Comparison of ENCODE assay signal across 1 cellular context in the genomic region with DNA sequence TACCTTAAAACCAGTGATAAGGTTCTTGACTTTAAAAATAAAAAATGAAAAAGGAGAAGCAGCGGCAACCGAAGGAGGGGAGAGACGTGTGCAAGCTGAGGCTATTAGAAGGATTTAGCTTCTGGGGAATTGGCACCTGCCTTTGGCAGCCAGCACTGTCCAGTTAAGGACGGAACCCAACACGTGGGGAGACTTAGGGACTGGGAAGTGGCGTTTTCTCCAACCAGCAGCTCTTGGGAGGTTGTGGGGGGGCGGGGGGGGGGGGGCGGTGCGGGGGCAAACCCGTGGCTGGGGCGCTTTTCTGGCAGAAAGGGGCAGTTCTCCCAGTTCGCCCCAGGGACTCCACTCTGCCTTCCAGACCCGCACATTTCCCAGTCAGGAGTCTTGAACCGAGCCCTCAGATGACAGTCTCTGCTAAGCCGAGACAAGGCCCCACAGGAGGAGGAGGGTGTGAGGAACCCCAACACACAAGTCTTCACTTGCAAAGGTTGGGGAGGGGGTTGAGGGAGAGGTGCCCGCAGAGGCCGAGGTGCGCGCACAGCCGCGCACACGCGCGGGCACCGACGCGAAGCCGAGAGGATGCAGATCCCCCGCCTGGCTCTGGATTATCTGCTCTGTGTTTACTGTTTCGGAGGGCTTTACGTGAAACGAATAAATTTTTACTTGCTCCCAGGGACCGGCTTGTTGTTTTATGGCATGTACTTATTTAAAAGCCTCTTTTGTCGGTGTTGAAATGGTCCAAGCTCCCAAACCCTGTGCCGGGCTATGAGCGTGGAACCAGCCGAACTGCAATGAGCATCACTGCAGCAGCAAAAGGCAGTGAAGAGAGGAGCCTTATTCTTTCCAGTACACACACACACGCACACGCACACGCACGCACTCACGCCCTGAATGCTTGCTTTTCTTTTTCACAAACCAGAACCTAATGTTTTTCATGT.
TF ChIP-seq lines count a peak whose summit lies in the region.

No MANE protein-coding gene starts in this region.

TF ChIP-seq in HepG2, 621 proteins besides CTCF, POLR2A, EP300 and RAD21:
- TF ChIP-seq, protein P1, sequence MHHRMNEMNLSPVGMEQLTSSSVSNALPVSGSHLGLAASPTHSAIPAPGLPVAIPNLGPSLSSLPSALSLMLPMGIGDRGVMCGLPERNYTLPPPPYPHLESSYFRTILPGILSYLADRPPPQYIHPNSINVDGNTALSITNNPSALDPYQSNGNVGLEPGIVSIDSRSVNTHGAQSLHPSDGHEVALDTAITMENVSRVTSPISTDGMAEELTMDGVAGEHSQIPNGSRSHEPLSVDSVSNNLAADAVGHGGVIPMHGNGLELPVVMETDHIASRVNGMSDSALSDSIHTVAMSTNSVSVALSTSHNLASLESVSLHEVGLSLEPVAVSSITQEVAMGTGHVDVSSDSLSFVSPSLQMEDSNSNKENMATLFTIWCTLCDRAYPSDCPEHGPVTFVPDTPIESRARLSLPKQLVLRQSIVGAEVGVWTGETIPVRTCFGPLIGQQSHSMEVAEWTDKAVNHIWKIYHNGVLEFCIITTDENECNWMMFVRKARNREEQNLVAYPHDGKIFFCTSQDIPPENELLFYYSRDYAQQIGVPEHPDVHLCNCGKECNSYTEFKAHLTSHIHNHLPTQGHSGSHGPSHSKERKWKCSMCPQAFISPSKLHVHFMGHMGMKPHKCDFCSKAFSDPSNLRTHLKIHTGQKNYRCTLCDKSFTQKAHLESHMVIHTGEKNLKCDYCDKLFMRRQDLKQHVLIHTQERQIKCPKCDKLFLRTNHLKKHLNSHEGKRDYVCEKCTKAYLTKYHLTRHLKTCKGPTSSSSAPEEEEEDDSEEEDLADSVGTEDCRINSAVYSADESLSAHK (CRISPR knock-in tag; IDR thresholded peaks at IDR 0.05; ENCODE audit: borderline replicate concordance) = no peak
- TF ChIP-seq SETDB1 (CRISPR knock-in tag; IDR thresholded peaks at IDR 0.05; ENCODE audit: borderline replicate concordance) (no peak), ZNF83 (CRISPR knock-in tag; IDR thresholded peaks at IDR 0.05; ENCODE audit: borderline replicate concordance) (no peak), YEATS4 (CRISPR knock-in tag; IDR thresholded peaks at IDR 0.05; ENCODE audit: borderline replicate concordance) (no peak), ZNF761 (CRISPR knock-in tag; conservative IDR thresholded peaks at IDR 0.05) (no peak), NFIB (CRISPR knock-in tag; IDR thresholded peaks at IDR 0.05; ENCODE audit: borderline replicate concordance) (no peak), GFI1 (CRISPR knock-in tag; IDR thresholded peaks at IDR 0.05; ENCODE audit: borderline replicate concordance) (no peak), ATM (IDR thresholded peaks at IDR 0.05; ENCODE audit: borderline replicate concordance) (no peak), JUN (CRISPR knock-in tag; IDR thresholded peaks at IDR 0.05) (no peak), CHD4 (IDR thresholded peaks at IDR 0.05; ENCODE audit: borderline replicate concordance, low read length) (no peak), NCOR1 (IDR thresholded peaks at IDR 0.05; ENCODE audit: borderline replicate concordance, low read length) (no peak), KLF6 (CRISPR knock-in tag; IDR thresholded peaks at IDR 0.05) (no peak), ZNF180 (CRISPR knock-in tag; IDR thresholded peaks at IDR 0.05; ENCODE audit: borderline replicate concordance, low read depth) (no peak), CEBPB (IDR thresholded peaks at IDR 0.05; ENCODE audit: borderline replicate concordance, low read depth, low read length) (no peak)
- TF ChIP-seq, protein P2, sequence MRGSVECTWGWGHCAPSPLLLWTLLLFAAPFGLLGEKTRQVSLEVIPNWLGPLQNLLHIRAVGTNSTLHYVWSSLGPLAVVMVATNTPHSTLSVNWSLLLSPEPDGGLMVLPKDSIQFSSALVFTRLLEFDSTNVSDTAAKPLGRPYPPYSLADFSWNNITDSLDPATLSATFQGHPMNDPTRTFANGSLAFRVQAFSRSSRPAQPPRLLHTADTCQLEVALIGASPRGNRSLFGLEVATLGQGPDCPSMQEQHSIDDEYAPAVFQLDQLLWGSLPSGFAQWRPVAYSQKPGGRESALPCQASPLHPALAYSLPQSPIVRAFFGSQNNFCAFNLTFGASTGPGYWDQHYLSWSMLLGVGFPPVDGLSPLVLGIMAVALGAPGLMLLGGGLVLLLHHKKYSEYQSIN (CRISPR knock-in tag; IDR thresholded peaks at IDR 0.05; ENCODE audit: borderline replicate concordance) = no peak
- TF ChIP-seq, protein P3, sequence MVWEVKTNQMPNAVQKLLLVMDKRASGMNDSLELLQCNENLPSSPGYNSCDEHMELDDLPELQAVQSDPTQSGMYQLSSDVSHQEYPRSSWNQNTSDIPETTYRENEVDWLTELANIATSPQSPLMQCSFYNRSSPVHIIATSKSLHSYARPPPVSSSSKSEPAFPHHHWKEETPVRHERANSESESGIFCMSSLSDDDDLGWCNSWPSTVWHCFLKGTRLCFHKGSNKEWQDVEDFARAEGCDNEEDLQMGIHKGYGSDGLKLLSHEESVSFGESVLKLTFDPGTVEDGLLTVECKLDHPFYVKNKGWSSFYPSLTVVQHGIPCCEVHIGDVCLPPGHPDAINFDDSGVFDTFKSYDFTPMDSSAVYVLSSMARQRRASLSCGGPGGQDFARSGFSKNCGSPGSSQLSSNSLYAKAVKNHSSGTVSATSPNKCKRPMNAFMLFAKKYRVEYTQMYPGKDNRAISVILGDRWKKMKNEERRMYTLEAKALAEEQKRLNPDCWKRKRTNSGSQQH (CRISPR knock-in tag; IDR thresholded peaks at IDR 0.05; ENCODE audit: low read depth) = no peak
- TF ChIP-seq, protein P4, sequence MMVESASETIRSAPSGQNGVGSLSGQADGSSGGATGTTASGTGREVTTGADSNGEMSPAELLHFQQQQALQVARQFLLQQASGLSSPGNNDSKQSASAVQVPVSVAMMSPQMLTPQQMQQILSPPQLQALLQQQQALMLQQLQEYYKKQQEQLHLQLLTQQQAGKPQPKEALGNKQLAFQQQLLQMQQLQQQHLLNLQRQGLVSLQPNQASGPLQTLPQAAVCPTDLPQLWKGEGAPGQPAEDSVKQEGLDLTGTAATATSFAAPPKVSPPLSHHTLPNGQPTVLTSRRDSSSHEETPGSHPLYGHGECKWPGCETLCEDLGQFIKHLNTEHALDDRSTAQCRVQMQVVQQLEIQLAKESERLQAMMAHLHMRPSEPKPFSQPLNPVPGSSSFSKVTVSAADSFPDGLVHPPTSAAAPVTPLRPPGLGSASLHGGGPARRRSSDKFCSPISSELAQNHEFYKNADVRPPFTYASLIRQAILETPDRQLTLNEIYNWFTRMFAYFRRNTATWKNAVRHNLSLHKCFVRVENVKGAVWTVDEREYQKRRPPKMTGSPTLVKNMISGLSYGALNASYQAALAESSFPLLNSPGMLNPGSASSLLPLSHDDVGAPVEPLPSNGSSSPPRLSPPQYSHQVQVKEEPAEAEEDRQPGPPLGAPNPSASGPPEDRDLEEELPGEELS (CRISPR knock-in tag; IDR thresholded peaks at IDR 0.05) = no peak
